Comparison of ENCODE assay signal across 8 cellular contexts in genomic region chrX:12950851-12951589, GRCh38. TPM values are rescaled to one million over a fixed set of nuclear protein-coding genes. Genes with fewer than 3 reads are reported as not detected.
DNase-seq lines count a peak whose midpoint lies in the region; ATAC-seq lines count a peak whose summit lies in the region.

No MANE protein-coding gene starts in this region.

- CTCF ChIA-PET in activated naive CD4-positive, alpha-beta T cell treated with anti-CD3 and anti-CD28 coated beads for 36 hours (lab: Charles Lee): interaction anchor here (0.6 to 12.3 kb wide), 10 partner anchors 21 to 537 kb away, joined by 3 to 125 read pairs (median 8); partner anchors contain the start of gene TMSB4X

- intact Hi-C loops in activated naive CD4-positive, alpha-beta T cell treated with anti-CD3 and anti-CD28 coated beads for 36 hours (cut with micrococcal nuclease): loop anchor here (1.0 to 5.0 kb wide), 16 partner anchors 19 to 1189 kb away; partner anchors contain the start of genes OFD1, RAB9A, TCEANC and TRAPPC2
- intact Hi-C loops in left ventricle myocardium superior (cut with micrococcal nuclease): no loop called here

- H3K4me3 Mint-ChIP-seq in activated naive CD4-positive, alpha-beta T cell treated with anti-CD3 and anti-CD28 coated beads for 36 hours: peak overlapping the region; percentile 80

- H3K36me3 Mint-ChIP-seq in activated naive CD4-positive, alpha-beta T cell treated with anti-CD3 and anti-CD28 coated beads for 36 hours (ENCODE audit: low read depth): no peaks in the 10 kb centered on the region

- H3K27ac Mint-ChIP-seq in activated naive CD4-positive, alpha-beta T cell treated with anti-CD3 and anti-CD28 coated beads for 36 hours: peak overlapping the region; percentile 98

- no peaks in the 10 kb centered on the region for H3K9me3 Mint-ChIP-seq in activated naive CD4-positive, alpha-beta T cell treated with anti-CD3 and anti-CD28 coated beads for 36 hours

- peak; percentile 46 for ATAC-seq in HG02763 (IDR thresholded peaks at IDR 0.05; ENCODE audit: unreplicated experiment)
- peak; percentile 60 for ATAC-seq in left ventricle myocardium superior

- DNase-seq in NCI-H146 (lab: John Stamatoyannopoulos, UW) (peak; percentile 7), NCI-H146 treated with DMSO at 0.1 percent for 48 hours (lab: John Stamatoyannopoulos, UW; ENCODE audit: unreplicated experiment) (no peak), OCI-M1 (lab: John Stamatoyannopoulos, UW) (peak; percentile 90), left ventricle myocardium superior (peak; percentile 39), superior temporal gyrus (ENCODE audit: extremely low spot score) (no peak)
- peak; percentile 83 for DNase-seq in activated naive CD4-positive, alpha-beta T cell treated with anti-CD3 and anti-CD28 coated beads for 36 hours
- peak; percentile 50 to 65 (median 59) for DNase-seq in stimulated activated CD4-positive, alpha-beta T cell treated with anti-CD3 and anti-CD28 coated beads, TNF-alpha, amount 100 ng/mL, for 48 hours (ENCODE audit: low read depth in 3 of 3)

- peaks cover 84% of the 10 kb centered on the region for H3K4me1 Mint-ChIP-seq in activated naive CD4-positive, alpha-beta T cell treated with anti-CD3 and anti-CD28 coated beads for 36 hours (ENCODE audit: low read depth)

- no peaks in the 10 kb centered on the region for H3K27me3 Mint-ChIP-seq in activated naive CD4-positive, alpha-beta T cell treated with anti-CD3 and anti-CD28 coated beads for 36 hours (ENCODE audit: low read depth)

RNA-seq across cellular contexts. Expression of gene TMSB4X, which starts 23.9 kb away (rescaled TPM):
- 1,000 to 10,000 TPM; 5,535 to 5,691 TPM for total RNA-seq in activated naive CD4-positive, alpha-beta T cell treated with anti-CD3 and anti-CD28 coated beads for 36 hours
- total RNA-seq in left ventricle myocardium superior: 942 TPM

RNA-seq across cellular contexts. Expression of gene TLR8, which starts 44.6 kb away (rescaled TPM):
- total RNA-seq in activated naive CD4-positive, alpha-beta T cell treated with anti-CD3 and anti-CD28 coated beads for 36 hours: not detected
- total RNA-seq in left ventricle myocardium superior: 1.4 TPM

Comparison
In these comparisons a context has a peak if more than half of its experiments do, and no peak if none do; other contexts are left out.
1. DNase-seq: peak in NCI-H146 (single experiment), OCI-M1 (single experiment), activated naive CD4-positive, alpha-beta T cell treated with anti-CD3 and anti-CD28 coated beads for 36 hours (single experiment), left ventricle myocardium superior (single experiment) and stimulated activated CD4-positive, alpha-beta T cell treated with anti-CD3 and anti-CD28 coated beads, TNF-alpha, amount 100 ng/mL, for 48 hours (3 of 3); none in NCI-H146 treated with DMSO at 0.1 percent for 48 hours (single experiment) and superior temporal gyrus (single experiment).